8 cellular contexts compared by ENCODE assay signal in the genomic region with DNA sequence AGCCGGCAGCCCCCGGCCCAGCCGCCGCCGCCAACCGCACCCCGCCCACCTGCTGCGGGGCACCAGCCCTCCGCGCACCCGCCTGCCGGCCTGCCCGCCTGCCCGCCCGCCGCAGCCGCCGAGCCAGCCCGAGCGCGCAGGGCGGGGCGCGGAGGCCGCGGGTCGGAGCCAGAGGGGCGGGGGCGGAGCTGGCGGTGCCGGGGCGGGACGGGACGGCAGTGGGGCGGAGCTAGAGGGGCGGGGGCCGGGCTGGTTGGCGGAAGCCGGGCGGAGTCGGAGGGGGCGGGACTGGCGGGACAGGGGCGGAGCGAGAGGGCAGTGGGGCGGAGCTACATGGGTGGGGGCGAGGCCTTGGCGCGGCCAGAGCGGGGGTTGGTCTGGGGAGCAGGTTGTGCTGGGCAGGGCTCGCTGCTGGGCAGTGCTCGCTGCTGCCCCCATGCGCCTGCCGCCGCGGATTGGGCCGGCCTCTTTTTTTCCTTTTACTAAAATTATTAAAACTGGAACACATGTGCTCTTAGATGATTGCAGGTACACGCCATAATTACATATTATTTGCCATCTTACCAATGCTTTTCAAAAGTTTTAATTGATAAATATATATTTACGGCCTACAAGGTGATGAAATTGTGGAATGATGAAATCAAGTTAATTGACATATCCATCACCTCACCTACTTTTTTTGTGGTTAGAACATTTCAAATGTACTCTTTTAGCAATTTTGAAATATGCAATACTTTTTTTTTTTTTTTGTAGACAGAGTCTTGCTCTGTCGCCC. TPM values are rescaled to one million over a fixed set of nuclear protein-coding genes. Genes with fewer than 3 reads are reported as not detected.
DNase-seq lines count a peak whose midpoint lies in the region; ATAC-seq, FAIRE-seq and TF ChIP-seq lines count a peak whose summit lies in the region.

Gene SH3GLB2 (minus strand): TSS at position 140 of the 775 bp plus-strand sequence. CDS start 177 bp downstream, outside the sequence.

- FAIRE-seq in keratinocyte (lab: Jason Lieb, UNC), result no peak

- H3K4me1 ChIP-seq in keratinocyte (ENCODE audit: control insufficient read depth, extremely low read depth, insufficient read depth, low read length), result peaks cover 31% of the 10 kb centered on the region

- peak within 1 kb of the TSS; percentile 55 to 78 (median 64) for H3K4me3 ChIP-seq in keratinocyte (ENCODE audit: control insufficient read depth in 2 of 3, extremely low read depth in 1 of 3, insufficient read depth in 2 of 3, low read depth in 1 of 3, low read length in 3 of 3)

- no peaks in the 10 kb centered on the region for H3K9me3 ChIP-seq in keratinocyte (ENCODE audit: control insufficient read depth, low read depth, low read length)

- H3K36me3 ChIP-seq in keratinocyte (ENCODE audit: control insufficient read depth in 2 of 2, extremely low read depth in 1 of 2, insufficient read depth in 2 of 2, low read length in 2 of 2), result no peaks in the 10 kb centered on the region

- H3K4me2 ChIP-seq in keratinocyte (ENCODE audit: control insufficient read depth, extremely low read depth, insufficient read depth, low read depth, low read length), result peak within 1 kb of the TSS; percentile 80

- H3K79me2 ChIP-seq in keratinocyte (ENCODE audit: control insufficient read depth, insufficient read depth, low read length), result peaks cover 18% of the 10 kb centered on the region

- H3K9ac ChIP-seq in keratinocyte (ENCODE audit: control insufficient read depth, extremely low read depth, insufficient read depth, low read length), result peak within 1 kb of the TSS; percentile 39

- H3K27me3 ChIP-seq in keratinocyte (ENCODE audit: control insufficient read depth, extremely low read depth, insufficient read depth, low read length), result no peaks in the 10 kb centered on the region

- H3K9me1 ChIP-seq in keratinocyte (ENCODE audit: control insufficient read depth, extremely low read depth, insufficient read depth, low read length), result peaks cover 6% of the 10 kb centered on the region

- peak within 1 kb of the TSS; percentile 44 for H2AFZ ChIP-seq in keratinocyte (ENCODE audit: control insufficient read depth, low read length)

- peak; percentile 61 to 87 (median 81) for TF ChIP-seq CTCF in keratinocyte (optimal IDR thresholded peaks at IDR 0.05 in 1 of 3, IDR thresholded peaks at IDR 0.05 in 1 of 3, conservative IDR thresholded peaks at IDR 0.05 in 1 of 3; ENCODE audit: extremely low read depth in 1 of 3, insufficient read depth in 2 of 3, low read length in 3 of 3)

- ATAC-seq in GM18873 (IDR thresholded peaks at IDR 0.05; ENCODE audit: low FRiP score, unreplicated experiment), result peak; percentile 42
- ATAC-seq in HG03159 (IDR thresholded peaks at IDR 0.05; ENCODE audit: unreplicated experiment), result peak; percentile 75

- dilution Hi-C loops in keratinocyte (cut with MboI; ENCODE audit: extremely low pct_ligation_motif_present, low sequenced_read_pairs), result no loop called here

- H4K20me1 ChIP-seq in keratinocyte (ENCODE audit: control insufficient read depth, extremely low read depth, insufficient read depth, low read length), result no peaks in the 10 kb centered on the region

- peak; percentile 98 for DNase-seq in AG08395 (ENCODE audit: low spot score)
- DNase-seq in NCI-H226, result peak; percentile 61
- DNase-seq in activated CD4-positive, CD25-positive, alpha-beta regulatory T cell treated with anti-CD3 and anti-CD28 coated beads, Interleukin-2, amount 50 U/mL, for 16 hours (ENCODE audit: low read depth, low spot score), result peak; percentile 88
- DNase-seq in central memory CD4-positive, alpha-beta T cell, result peak; percentile 82
- DNase-seq in keratinocyte (ENCODE audit: low read depth, low spot score), result peak; percentile 82
- peak; percentile 93 to 99 (median 93) for DNase-seq in stimulated activated CD4-positive, alpha-beta T cell treated with anti-CD3 and anti-CD28 coated beads, Interleukin-12 subunit alpha, Interleukin-12 subunit beta, amount 100 ng/mL, for 48 hours (ENCODE audit: low read depth in 2 of 3, low spot score in 1 of 3)

- H3K27ac ChIP-seq in keratinocyte (ENCODE audit: control insufficient read depth, insufficient read depth, low read length), result peak within 1 kb of the TSS; percentile 44

RNA-seq across cellular contexts. Expression of gene SH3GLB2, which starts in this region (rescaled TPM):
- polyA plus RNA-seq in keratinocyte, result 37.1 to 75.7 TPM (median 41.2 TPM) in 3 replicates
- polyA plus RNA-seq in keratinocyte (2011; ENCODE audit: low read depth), result 62.8 TPM
- 23.7 and 32.8 TPM in 2 replicates for polyA plus RNA-seq in keratinocyte (2011; cell fraction: cytosol; rRNA removed)
- polyA plus RNA-seq in keratinocyte (2011; cell fraction: nucleus; rRNA removed), result 141 and 164 TPM in 2 replicates
- polyA plus RNA-seq in keratinocyte (2012; ENCODE audit: low replicate concordance), result 27.5 and 73.3 TPM in 2 replicates
- polyA minus RNA-seq in keratinocyte, result 27.1 to 46.7 TPM (median 40.4 TPM) in 3 replicates
- polyA minus RNA-seq in keratinocyte (2011; cell fraction: cytosol; rRNA and poly(A)+ RNA removed), result 29.7 TPM
- 16.1 and 16.6 TPM in 2 replicates for polyA minus RNA-seq in keratinocyte (2011; cell fraction: nucleus; rRNA and poly(A)+ RNA removed)

Comparison
In these comparisons a context has a peak if more than half of its experiments do, and no peak if none do; other contexts are left out.
1. Peak in every context shown above with its lines: DNase-seq, ATAC-seq, H3K4me3 ChIP-seq and H3K27ac ChIP-seq.